In the genomic region with DNA sequence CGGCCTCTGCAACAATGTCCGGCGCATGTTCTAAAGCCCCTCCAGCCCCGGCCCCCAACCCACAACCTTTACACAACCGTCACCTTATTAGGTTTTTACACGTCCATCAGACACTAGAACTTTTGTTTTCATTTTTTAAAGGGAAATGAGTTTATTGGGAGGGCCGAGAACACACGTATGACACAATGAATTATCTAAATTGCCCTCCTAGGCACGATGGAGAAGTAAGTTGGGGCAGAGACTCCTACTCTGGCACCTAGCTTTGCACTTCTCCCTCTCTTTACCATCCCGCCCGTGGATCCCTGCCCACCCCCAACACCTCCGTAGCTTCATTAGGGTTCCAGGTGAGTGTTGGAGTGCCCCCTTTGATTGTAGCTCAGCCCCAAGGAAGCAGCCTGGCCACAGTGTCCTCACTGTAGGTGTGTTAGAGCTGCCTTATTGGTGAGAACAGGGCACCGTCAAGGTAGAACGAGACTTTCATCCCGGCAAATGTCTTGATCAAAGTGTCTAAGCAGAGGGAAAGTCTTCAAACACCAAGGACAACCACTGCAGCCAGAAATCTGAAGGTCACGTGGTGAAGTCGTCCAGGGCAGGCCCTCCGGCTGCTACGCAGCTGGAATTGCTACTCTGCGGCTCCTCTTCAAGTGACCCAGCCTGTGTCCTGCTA, we compare ENCODE assay signal across 9 cellular contexts. TPM values are rescaled to one million over a fixed set of nuclear protein-coding genes. Genes with fewer than 3 reads are reported as not detected.
DNase-seq lines count a peak whose midpoint lies in the region; ATAC-seq, FAIRE-seq and TF ChIP-seq lines count a peak whose summit lies in the region.
"Had no signal": no experiment of that assay in that cellular context is flagged by ENCODE, and none has a peak within 500 bp of the region (broad histone marks: within the 10 kb centered on the region; RNA-seq: fewer than 3 reads in every experiment).

No MANE protein-coding gene starts in this region.

- peak overlapping the region; percentile 92 for H3K4me3 Mint-ChIP-seq in activated naive CD4-positive, alpha-beta T cell treated with anti-CD3 and anti-CD28 coated beads, Interleukin-2, amount 50 U/mL, for 24 hours
- peak overlapping the region; percentile 76 for H3K4me3 Mint-ChIP-seq in astrocyte (ENCODE audit: unreplicated experiment)
- H3K4me3 Mint-ChIP-seq in memory B cell: peak overlapping the region; percentile 89

- H3K9me3 ChIP-seq in astrocyte (ENCODE audit: insufficient read depth, low read depth, low read length): no peaks in the 10 kb centered on the region
- no peaks in the 10 kb centered on the region for H3K9me3 ChIP-seq in HAP-1

- H3K27ac ChIP-seq in astrocyte (ENCODE audit: low read depth, low read length): no peak overlapping the region
- H3K27ac ChIP-seq in urinary bladder (ENCODE audit: low read depth): peak overlapping the region; percentile 93
- H3K27ac ChIP-seq: KMS-11 had no signal

- in situ Hi-C loops in HAP-1 (cut with MboI; ENCODE audit: low sequenced_read_pairs): no loop called here

- 24% methylated on average over 20 of the region's 20 CpGs for WGBS in urinary bladder

- no peak overlapping the region for H2AFZ ChIP-seq in astrocyte (ENCODE audit: low read depth, low read length)

- no peaks in the 10 kb centered on the region for H3K79me2 ChIP-seq in astrocyte (ENCODE audit: insufficient read depth, low read length)

- H3K9me3 Mint-ChIP-seq in activated naive CD4-positive, alpha-beta T cell treated with anti-CD3 and anti-CD28 coated beads, Interleukin-2, amount 50 U/mL, for 24 hours: no peaks in the 10 kb centered on the region
- H3K9me3 Mint-ChIP-seq in astrocyte (ENCODE audit: unreplicated experiment) (no peaks in the 10 kb centered on the region), memory B cell (no peaks in the 10 kb centered on the region)

- peaks cover 2% of the 10 kb centered on the region for H3K36me3 Mint-ChIP-seq in activated naive CD4-positive, alpha-beta T cell treated with anti-CD3 and anti-CD28 coated beads, Interleukin-2, amount 50 U/mL, for 24 hours
- H3K36me3 Mint-ChIP-seq in astrocyte (ENCODE audit: low read depth, unreplicated experiment) (peaks cover 1% of the 10 kb centered on the region), memory B cell (no peaks in the 10 kb centered on the region)

- H3K4me1 ChIP-seq in astrocyte (ENCODE audit: insufficient read depth, low read length) (peaks cover 12% of the 10 kb centered on the region), urinary bladder (ENCODE audit: insufficient read depth) (peaks cover 6% of the 10 kb centered on the region), HAP-1 (peaks cover 12% of the 10 kb centered on the region)

- H3K36me3 ChIP-seq in astrocyte (ENCODE audit: insufficient read depth, low read length) (no peaks in the 10 kb centered on the region), urinary bladder (ENCODE audit: insufficient read depth) (no peaks in the 10 kb centered on the region), HAP-1 (replicated peaks) (no peaks in the 10 kb centered on the region)

- peaks cover 51% of the 10 kb centered on the region for H3K4me1 Mint-ChIP-seq in activated naive CD4-positive, alpha-beta T cell treated with anti-CD3 and anti-CD28 coated beads, Interleukin-2, amount 50 U/mL, for 24 hours
- peaks cover 9% of the 10 kb centered on the region for H3K4me1 Mint-ChIP-seq in astrocyte (ENCODE audit: low read depth, unreplicated experiment)
- peaks cover 41% of the 10 kb centered on the region for H3K4me1 Mint-ChIP-seq in memory B cell

- H4K20me1 ChIP-seq in astrocyte (ENCODE audit: insufficient read depth, low read length): peaks cover 27% of the 10 kb centered on the region

- H3K4me2 ChIP-seq in astrocyte (ENCODE audit: low read length): peak overlapping the region; percentile 92
- H3K4me2 ChIP-seq: KMS-11 had no signal

- H3K27ac Mint-ChIP-seq in activated naive CD4-positive, alpha-beta T cell treated with anti-CD3 and anti-CD28 coated beads, Interleukin-2, amount 50 U/mL, for 24 hours: no peak overlapping the region
- peak overlapping the region; percentile 31 for H3K27ac Mint-ChIP-seq in astrocyte (ENCODE audit: unreplicated experiment)
- H3K27ac Mint-ChIP-seq in memory B cell: peak overlapping the region; percentile 49

- no peak for FAIRE-seq in astrocyte (lab: Jason Lieb, UNC)

- H3K27me3 Mint-ChIP-seq in activated naive CD4-positive, alpha-beta T cell treated with anti-CD3 and anti-CD28 coated beads, Interleukin-2, amount 50 U/mL, for 24 hours: peaks cover 18% of the 10 kb centered on the region
- H3K27me3 Mint-ChIP-seq in astrocyte (ENCODE audit: low read depth, unreplicated experiment): peaks cover 52% of the 10 kb centered on the region
- H3K27me3 Mint-ChIP-seq in memory B cell: peaks cover 19% of the 10 kb centered on the region

- ATAC-seq in memory B cell (ENCODE audit: low read depth): peak; percentile 7
- no peak for ATAC-seq in GM19463 (IDR thresholded peaks at IDR 0.05; ENCODE audit: unreplicated experiment)

- H3K4me3 ChIP-seq in astrocyte (ENCODE audit: insufficient read depth, low read depth, low read length) (no peak overlapping the region), urinary bladder (ENCODE audit: low read depth, low read length) (peak overlapping the region; percentile 75), HAP-1 (no peak overlapping the region)

- H3K27me3 ChIP-seq in astrocyte (ENCODE audit: insufficient read depth, low read length): peaks cover 76% of the 10 kb centered on the region
- peaks cover 63% of the 10 kb centered on the region for H3K27me3 ChIP-seq in HAP-1 (ENCODE audit: low read depth)

- H3K9ac ChIP-seq in astrocyte (ENCODE audit: low read length): no peak overlapping the region
- H3K9ac ChIP-seq: KMS-11 had no signal

- no peak for DNase-seq in activated naive CD4-positive, alpha-beta T cell (lab: John Stamatoyannopoulos, UW)
- DNase-seq in astrocyte (ENCODE audit: low read depth) (no peak), memory B cell (ENCODE audit: low spot score in 2 of 2) (no peak), HUDEP-2 (lab: John Stamatoyannopoulos, UW; ENCODE audit: unreplicated experiment in 76 of 76) (no peak), HAP-1 (ENCODE audit: low spot score in 2 of 2) (no peak)

- TF ChIP-seq CTCF in astrocyte (IDR thresholded peaks at IDR 0.05; ENCODE audit: insufficient read depth, low read depth, low read length): no peak

RNA-seq across cellular contexts. Expression of gene DLL1, which starts 1.4 kb away (rescaled TPM):
- 1.6 and 2.0 TPM in 2 replicates for total RNA-seq in astrocyte
- 5.9 TPM for total RNA-seq in urinary bladder
- 22.1 TPM for polyA plus RNA-seq in urinary bladder

RNA-seq across cellular contexts. Expression of gene FAM120B, which starts 14.3 kb away (rescaled TPM):
- total RNA-seq in astrocyte (29.6 and 29.8 TPM in 2 replicates), urinary bladder (30.3 TPM)
- polyA plus RNA-seq in urinary bladder: 17.5 TPM
